In genomic region chr4:105267280-105267679, GRCh38 we compare ENCODE assay signal across 16 cellular contexts.
DNase-seq lines count a peak whose midpoint lies in the region; ATAC-seq, FAIRE-seq and TF ChIP-seq lines count a peak whose summit lies in the region.
"Had no signal": no experiment of that assay in that cellular context is flagged by ENCODE, and none has a peak within 500 bp of the region (broad histone marks: within the 10 kb centered on the region; RNA-seq: fewer than 3 reads in every experiment).

No MANE protein-coding gene starts in this region.

- H3K36me3 Mint-ChIP-seq in immature natural killer cell (peaks cover 28 to 44% (median 32%) of the 10 kb centered on the region in 3 donors), mesothelial cell of epicardium (peaks cover 59% of the 10 kb centered on the region)
- H3K36me3 Mint-ChIP-seq in effector memory CD8-positive, alpha-beta T cell (ENCODE audit: insufficient read depth) = peaks cover 20% of the 10 kb centered on the region
- H3K36me3 Mint-ChIP-seq in CD8-positive, alpha-beta T cell = peaks cover 67% of the 10 kb centered on the region

- TF ChIP-seq CTCF in mesothelial cell of epicardium (IDR thresholded peaks at IDR 0.05; ENCODE audit: unreplicated experiment) (no peak), pancreas (IDR thresholded peaks at IDR 0.05) (no peak)
- TF ChIP-seq CTCF in CD8-positive, alpha-beta T cell (IDR thresholded peaks at IDR 0.05) = no peak

- peak overlapping the region; percentile 62 to 75 (median 67) for H3K4me3 Mint-ChIP-seq in immature natural killer cell
- no peak overlapping the region for H3K4me3 Mint-ChIP-seq in mesothelial cell of epicardium
- H3K4me3 Mint-ChIP-seq in effector memory CD8-positive, alpha-beta T cell = no peak overlapping the region
- H3K4me3 Mint-ChIP-seq in CD8-positive, alpha-beta T cell = no peak overlapping the region
- H3K4me3 Mint-ChIP-seq: CD4-positive, alpha-beta memory T cell had no signal

- H3K27ac Mint-ChIP-seq in immature natural killer cell (peak overlapping the region; percentile 38 to 87 (median 66)), mesothelial cell of epicardium (peak overlapping the region; percentile 37)
- H3K27ac Mint-ChIP-seq in effector memory CD8-positive, alpha-beta T cell = peak overlapping the region in 1 of 2 donors; percentile 10
- H3K27ac Mint-ChIP-seq in CD8-positive, alpha-beta T cell = no peak overlapping the region

- H3K4me1 Mint-ChIP-seq in immature natural killer cell (peaks cover 60 to 73% of the 10 kb centered on the region in 2 donors), mesothelial cell of epicardium (no peaks in the 10 kb centered on the region)
- peaks cover 4 to 11% of the 10 kb centered on the region in 2 donors for H3K4me1 Mint-ChIP-seq in effector memory CD8-positive, alpha-beta T cell (ENCODE audit: low read depth in 2 of 2)
- H3K4me1 Mint-ChIP-seq in CD8-positive, alpha-beta T cell (ENCODE audit: low read depth) = peaks cover 19% of the 10 kb centered on the region

- ATAC-seq in pancreas = no peak
- no peak for ATAC-seq in effector memory CD8-positive, alpha-beta T cell (replicated peaks)
- no peak for ATAC-seq in CD8-positive, alpha-beta T cell
- ATAC-seq: GM12878 had no signal

- peaks cover 0 to 28% (median 10%) of the 10 kb centered on the region in 3 donors for H3K36me3 ChIP-seq in pancreas
- peaks cover 8% of the 10 kb centered on the region for H3K36me3 ChIP-seq in CD8-positive, alpha-beta T cell (ENCODE audit: insufficient read depth, low read length)

- H3K9me3 Mint-ChIP-seq in immature natural killer cell (no peaks in the 10 kb centered on the region), mesothelial cell of epicardium (no peaks in the 10 kb centered on the region)
- H3K9me3 Mint-ChIP-seq in effector memory CD8-positive, alpha-beta T cell = no peaks in the 10 kb centered on the region
- H3K9me3 Mint-ChIP-seq in CD8-positive, alpha-beta T cell = no peaks in the 10 kb centered on the region

- FAIRE-seq in pancreas (lab: Jason Lieb, UNC) = peak; percentile 90
- FAIRE-seq: GM12878 had no signal

- POLR2A ChIA-PET in CD8-positive, alpha-beta T cell (lab: Charles Lee) = no interaction called here

- H3K4me3 ChIP-seq in pancreas = no peak overlapping the region
- H3K4me3 ChIP-seq in CD8-positive, alpha-beta T cell (ENCODE audit: low read depth, low read length) = no peak overlapping the region
- H3K4me3 ChIP-seq: GM12878 had no signal

- intact Hi-C loops in pancreas (cut with DNase I) = no loop called here
- intact Hi-C loops in CD8-positive, alpha-beta T cell (cut with DNase I, micrococcal nuclease) = loop anchor here in 1 of 2 experiments (10.0 kb wide), 1 partner anchor 208 kb away; the partner anchor contains the start of gene PPA2

- no peaks in the 10 kb centered on the region for H3K27me3 ChIP-seq in pancreas
- H3K27me3 ChIP-seq in CD8-positive, alpha-beta T cell (ENCODE audit: insufficient read depth, low read length) = no peaks in the 10 kb centered on the region

- no peak overlapping the region for H3K27ac ChIP-seq in pancreas
- H3K27ac ChIP-seq in CD8-positive, alpha-beta T cell (ENCODE audit: low read depth, low read length) = no peak overlapping the region

- H3K9me3 ChIP-seq in pancreas = no peaks in the 10 kb centered on the region
- no peaks in the 10 kb centered on the region for H3K9me3 ChIP-seq in CD8-positive, alpha-beta T cell (ENCODE audit: low read length)
- H3K9me3 ChIP-seq: Caco-2 had no signal

- H3K27me3 Mint-ChIP-seq in immature natural killer cell (ENCODE audit: low read depth in 3 of 3) = peaks cover 0 to 7% (median 0%) of the 10 kb centered on the region in 3 donors
- H3K27me3 Mint-ChIP-seq in mesothelial cell of epicardium (ENCODE audit: low read depth) = no peaks in the 10 kb centered on the region
- no peaks in the 10 kb centered on the region for H3K27me3 Mint-ChIP-seq in effector memory CD8-positive, alpha-beta T cell
- H3K27me3 Mint-ChIP-seq in CD8-positive, alpha-beta T cell (ENCODE audit: low read depth) = no peaks in the 10 kb centered on the region
- H3K27me3 Mint-ChIP-seq: CD4-positive, alpha-beta memory T cell had no signal

- no peak for DNase-seq in immature natural killer cell
- no peak for DNase-seq in mesothelial cell of epicardium (ENCODE audit: low spot score in 2 of 2, unreplicated experiment in 2 of 2)
- DNase-seq in pancreas = no peak
- DNase-seq in DMS79 (lab: John Stamatoyannopoulos, UW) = no peak
- no peak for DNase-seq in effector memory CD8-positive, alpha-beta T cell
- DNase-seq in CD8-positive, alpha-beta T cell = no peak
- DNase-seq: C1 segment of cervical spinal cord; Caco-2; CD4-positive, alpha-beta memory T cell; DMS153; EL; GDM1; GOT3; H7; HCEC 1CT had no signal

- H3K4me1 ChIP-seq in pancreas = no peaks in the 10 kb centered on the region
- peaks cover 4% of the 10 kb centered on the region for H3K4me1 ChIP-seq in CD8-positive, alpha-beta T cell (ENCODE audit: insufficient read depth, low read length)
- H3K4me1 ChIP-seq: Caco-2 had no signal

- CTCF ChIA-PET in CD8-positive, alpha-beta T cell (lab: Charles Lee) = no interaction called here

- 92 to 96% methylated on average over 3 of the region's 3 CpGs for WGBS in pancreas, 2 donors

Comparison
In these comparisons a context has a peak if more than half of its experiments do, and no peak if none do; other contexts are left out.
1. H3K4me3 Mint-ChIP-seq: peak in immature natural killer cell (5 of 5); none in mesothelial cell of epicardium (single experiment), effector memory CD8-positive, alpha-beta T cell (0 of 2) and CD8-positive, alpha-beta T cell (single experiment).